ENCODE assay signal across 11 cellular contexts in the genomic region with DNA sequence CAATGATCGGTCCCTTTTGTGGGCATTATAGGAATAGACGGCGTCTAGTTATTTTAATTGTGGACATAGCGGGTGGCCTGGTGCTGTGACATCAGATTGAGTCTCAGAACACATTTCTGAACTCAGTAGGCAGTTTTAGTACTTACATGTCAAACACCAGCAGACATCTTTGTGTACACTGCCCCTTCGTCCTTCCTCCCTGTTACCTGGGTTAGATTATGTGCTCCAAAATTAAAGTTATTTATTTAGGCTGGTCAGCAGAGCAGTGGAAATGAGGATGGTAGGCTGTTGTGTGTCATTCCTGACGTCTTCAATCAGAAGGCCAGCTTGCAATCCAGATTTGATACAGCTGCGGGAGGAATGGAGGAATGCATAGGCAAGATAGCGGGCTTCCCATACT. TPM values are rescaled to one million over a fixed set of nuclear protein-coding genes. Genes with fewer than 3 reads are reported as not detected.
DNase-seq lines count a peak whose midpoint lies in the region; ATAC-seq and TF ChIP-seq lines count a peak whose summit lies in the region.
"Had no signal": no experiment of that assay in that cellular context is flagged by ENCODE, and none has a peak within 500 bp of the region (broad histone marks: within the 10 kb centered on the region; RNA-seq: fewer than 3 reads in every experiment).

No MANE protein-coding gene starts in this region.

- H3K27ac ChIP-seq in SJSA1 (peak overlapping the region; percentile 85), psoas muscle (peak overlapping the region; percentile 90)

- BruUV-seq in Caco-2 (replicated peaks; lab: Mats Ljungman, UMichigan): TSS peak; percentile 9

- CTCF ChIA-PET in Caco-2 (lab: Charles Lee): no interaction called here

- intact Hi-C loops in Caco-2 (cut with micrococcal nuclease; ENCODE audit: unreplicated experiment): loop anchor here (2.0 to 5.0 kb wide), 3 partner anchors 134 to 389 kb away; no protein-coding TSS in a partner anchor
- intact Hi-C loops in psoas muscle (cut with DNase I): loop anchor here (5.0 to 10.0 kb wide), 5 partner anchors 44 to 174 kb away; no protein-coding TSS in a partner anchor

- no peaks in the 10 kb centered on the region for H3K9me3 Mint-ChIP-seq in Caco-2 (ENCODE audit: unreplicated experiment)

- ATAC-seq in psoas muscle: no peak
- ATAC-seq in GM21619 (IDR thresholded peaks at IDR 0.05; ENCODE audit: unreplicated experiment): no peak
- ATAC-seq: left colon had no signal

- peaks cover 74% of the 10 kb centered on the region for H3K36me3 Mint-ChIP-seq in Caco-2 (ENCODE audit: insufficient read depth, unreplicated experiment)

- TF ChIP-seq CTCF in Caco-2 (IDR thresholded peaks at IDR 0.05; ENCODE audit: insufficient read depth in 1 of 2, low read depth in 1 of 2, low read length in 1 of 2, severe bottlenecking in 1 of 2, unreplicated experiment in 1 of 2) (no peak), foreskin fibroblast (IDR thresholded peaks at IDR 0.05; ENCODE audit: low read depth, low read length) (no peak), psoas muscle (IDR thresholded peaks at IDR 0.05) (no peak)

- POLR2A ChIA-PET in Caco-2 (lab: Charles Lee): interaction anchor here (0.8 kb wide), 1 partner anchor 16 kb away, joined by 3 read pairs; no protein-coding TSS in a partner anchor

- peaks cover 51% of the 10 kb centered on the region for H3K4me1 ChIP-seq in Caco-2
- peaks cover 52% of the 10 kb centered on the region for H3K4me1 ChIP-seq in SJSA1 (replicated peaks)
- H3K4me1 ChIP-seq in psoas muscle: peaks cover 40% of the 10 kb centered on the region

- H3K9me3 ChIP-seq in Caco-2 (no peaks in the 10 kb centered on the region), SJSA1 (replicated peaks) (no peaks in the 10 kb centered on the region), psoas muscle (no peaks in the 10 kb centered on the region)

- peaks cover 2% of the 10 kb centered on the region; the same call in 1 of the 2 replicates for H3K36me3 ChIP-seq in Caco-2 (ENCODE audit: control insufficient read depth, insufficient read depth, low read length)
- H3K36me3 ChIP-seq in SJSA1: peaks cover 7% of the 10 kb centered on the region
- no peaks in the 10 kb centered on the region for H3K36me3 ChIP-seq in psoas muscle (ENCODE audit: insufficient read depth in 1 of 2, low read depth in 1 of 2)

- H3K4me3 ChIP-seq in Caco-2 (ENCODE audit: low read depth, low read length) (peak overlapping the region; percentile 87), SJSA1 (peak overlapping the region; percentile 56), foreskin fibroblast (ENCODE audit: low read depth in 1 of 2, low read length in 2 of 2) (peak overlapping the region; percentile 73 to 96), psoas muscle (peak overlapping the region; percentile 80)

- H3K27me3 ChIP-seq in Caco-2 (replicated peaks; ENCODE audit: control insufficient read depth, insufficient read depth, low read length) (no peaks in the 10 kb centered on the region), SJSA1 (replicated peaks) (no peaks in the 10 kb centered on the region), psoas muscle (ENCODE audit: insufficient read depth in 3 of 3, low read length in 2 of 3) (no peaks in the 10 kb centered on the region)

- no peak for DNase-seq in Caco-2
- peak in 1 of 2 experiments; percentile 83 for DNase-seq in SJSA1 (ENCODE audit: low read depth in 1 of 2, low spot score in 2 of 2)
- peak; percentile 49 to 70 for DNase-seq in foreskin fibroblast
- DNase-seq in psoas muscle: no peak
- DNase-seq in cerebellar cortex (ENCODE audit: low spot score): no peak
- DNase-seq in activated naive CD4-positive, alpha-beta T cell treated with Interleukin-2 at 50 U/mL for 16 hours: no peak
- DNase-seq in HPDE6-E6E7 (ENCODE audit: extremely low spot score): no peak
- DNase-seq: activated CD8-positive, alpha-beta memory T cell treated with anti-CD3 and anti-CD28 coated beads, Interleukin-2, amount 50 U/mL, for 48 hours; NCI-H2171 treated with DMSO at 0.1 percent for 48 hours had no signal

- peak overlapping the region; percentile 94 for H3K27ac Mint-ChIP-seq in Caco-2 (ENCODE audit: unreplicated experiment)

- peaks cover 42% of the 10 kb centered on the region for H3K4me1 Mint-ChIP-seq in Caco-2 (ENCODE audit: low read depth, unreplicated experiment)

- 32 to 53% (median 40%) methylated on average over 8 of the region's 8 CpGs for WGBS in psoas muscle, 3 donors

- H3K4me3 Mint-ChIP-seq in Caco-2 (ENCODE audit: unreplicated experiment): peak overlapping the region; percentile 90

- H3K27me3 Mint-ChIP-seq in Caco-2 (ENCODE audit: insufficient read depth, unreplicated experiment): no peaks in the 10 kb centered on the region

RNA-seq across cellular contexts. Expression of a gene that starts 3.7 kb away (rescaled TPM):
- total RNA-seq in Caco-2 (2022) (45.4 and 50.9 TPM in 2 replicates), psoas muscle (1 to 10 TPM; 4.3 to 8.5 (median 5.9) TPM)
- total RNA-seq in SJSA1 (2014; rRNA removed; shearing (Covaris generic)): 4.4 and 6.4 TPM in 2 replicates
- polyA plus RNA-seq in psoas muscle: 1 to 10 TPM; 1.8 to 3.4 (median 2.5) TPM

Comparison
In these comparisons a context has a peak if more than half of its experiments do, and no peak if none do; other contexts are left out.
1. DNase-seq: peak in foreskin fibroblast (2 of 2); none in Caco-2 (0 of 2), psoas muscle (0 of 2), cerebellar cortex (single experiment), activated naive CD4-positive, alpha-beta T cell treated with Interleukin-2 at 50 U/mL for 16 hours (single experiment) and HPDE6-E6E7 (single experiment).
2. Peak in every context shown above with its lines, with median percentiles within 50 percentile points of each other: H3K4me3 ChIP-seq.